Comparison of ENCODE assay signal across 8 cellular contexts in the genomic region with DNA sequence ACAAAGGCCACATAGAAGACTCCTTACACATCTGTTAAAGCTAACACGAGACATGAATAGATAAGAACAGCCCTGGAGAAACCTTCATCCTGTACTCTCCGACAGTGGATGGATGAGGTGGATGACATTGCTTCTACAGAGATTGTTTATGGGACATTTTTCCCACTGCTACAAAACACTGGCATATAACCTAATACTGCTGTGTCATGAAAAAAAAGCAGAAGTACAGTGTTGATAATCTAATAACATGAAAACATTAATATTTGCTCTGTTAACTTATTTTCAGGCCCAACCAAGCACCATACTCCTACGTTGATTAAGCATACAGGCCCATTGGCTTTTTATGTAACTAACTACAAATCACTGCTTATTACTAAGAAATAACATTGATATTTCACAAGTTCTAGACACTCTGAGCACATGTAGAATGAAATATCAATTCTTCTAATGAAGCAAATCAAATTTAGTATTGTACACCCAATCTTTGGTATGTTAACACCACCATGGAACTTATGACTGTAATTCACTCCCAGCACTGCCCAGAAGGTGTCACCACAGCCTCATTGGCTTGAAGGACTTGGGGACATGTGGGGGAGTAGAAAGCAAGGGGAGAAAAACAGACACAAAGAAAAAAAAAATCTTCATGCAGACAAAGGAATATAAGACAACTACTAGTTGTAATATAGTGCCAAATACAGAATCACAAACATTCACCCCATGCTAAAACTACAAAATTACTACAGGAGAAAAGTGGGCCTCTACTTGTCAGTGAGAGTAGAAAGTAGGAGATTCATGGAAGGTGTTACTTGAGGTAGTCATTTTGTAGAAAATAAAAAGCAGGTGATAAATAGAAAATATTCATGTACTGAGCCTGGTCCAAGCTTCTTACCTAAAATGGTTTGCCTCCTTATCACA.
DNase-seq lines count a peak whose midpoint lies in the region; ATAC-seq and TF ChIP-seq lines count a peak whose summit lies in the region.

No MANE protein-coding gene starts in this region.

- H3K27ac ChIP-seq in right atrium auricular region, result no peak overlapping the region

- peak; percentile 62 for DNase-seq in D341Med (ENCODE audit: low spot score)
- DNase-seq in HuH-7 (ENCODE audit: low spot score), result peak; percentile 75
- peak; percentile 34 for DNase-seq in NOMO-1 treated with DMSO at 0.1 percent for 48 hours (lab: John Stamatoyannopoulos, UW; ENCODE audit: unreplicated experiment)
- DNase-seq in amniotic epithelial cell (ENCODE audit: low read depth), result peak; percentile 72
- DNase-seq in right atrium auricular region (ENCODE audit: low spot score), result no peak
- DNase-seq in sciatic nerve (ENCODE audit: low spot score), result peak; percentile 76

- intact Hi-C loops in sciatic nerve (cut with DNase I), result no loop called here

- H3K4me1 ChIP-seq in right atrium auricular region, result no peaks in the 10 kb centered on the region

- H3K36me3 ChIP-seq in right atrium auricular region, result no peaks in the 10 kb centered on the region

- no peaks in the 10 kb centered on the region for H3K9me3 ChIP-seq in right atrium auricular region

- ATAC-seq in GM19438 (IDR thresholded peaks at IDR 0.05; ENCODE audit: low read depth, unreplicated experiment) (peak; percentile 87), sciatic nerve (peak; percentile 72), GM21515 (IDR thresholded peaks at IDR 0.05; ENCODE audit: unreplicated experiment) (no peak)

- TF ChIP-seq CTCF in right atrium auricular region (IDR thresholded peaks at IDR 0.05), result peak; percentile 37 to 79

- no peaks in the 10 kb centered on the region for H3K27me3 ChIP-seq in right atrium auricular region

- H3K4me3 ChIP-seq in right atrium auricular region, result no peak overlapping the region
